15 cellular contexts compared by ENCODE assay signal in genomic region chr5:117889592-117889991, GRCh38.
DNase-seq lines count a peak whose midpoint lies in the region; ATAC-seq and TF ChIP-seq lines count a peak whose summit lies in the region.
"Had no signal": no experiment of that assay in that cellular context is flagged by ENCODE, and none has a peak within 500 bp of the region (broad histone marks: within the 10 kb centered on the region; RNA-seq: fewer than 3 reads in every experiment).

No MANE protein-coding gene starts in this region.

- H3K9me3 ChIP-seq in mesenchymal stem cell (ENCODE audit: control insufficient read depth, low read length) (no peaks in the 10 kb centered on the region), endodermal cell (ENCODE audit: control insufficient read depth, low read length) (no peaks in the 10 kb centered on the region)
- H3K9me3 ChIP-seq: uterus had no signal

- DNase-seq in GDM1 (lab: John Stamatoyannopoulos, UW) (peak; percentile 40), amniotic epithelial cell (ENCODE audit: low read depth) (peak; percentile 78), mesenchymal stem cell (peak; percentile 80), endodermal cell (no peak), endothelial cell (ENCODE audit: low spot score) (no peak), HK-2 (ENCODE audit: unreplicated experiment) (no peak)
- peak; percentile 33 for DNase-seq in Jurkat, Clone E6-1 (ENCODE audit: low read depth, low spot score)
- DNase-seq: CD4-positive, CD25-positive, alpha-beta regulatory T cell; erythroblast; NK-92 treated with Interleukin-12 subunit alpha and Interleukin-12 subunit beta, amount 100 ng/mL, for 24 hours; stimulated activated naive CD8-positive, alpha-beta T cell treated with anti-CD3 and anti-CD28 coated beads, Interleukin-15, Interleukin-2, amounts not matched to agents 100 U/mL and 50 U/mL, for 24 hours; uterus had no signal

- H3K4me1 ChIP-seq in mesenchymal stem cell (ENCODE audit: control insufficient read depth, insufficient read depth, low read depth, low read length) (no peaks in the 10 kb centered on the region), endodermal cell (ENCODE audit: control insufficient read depth, insufficient read depth, low read length) (no peaks in the 10 kb centered on the region)
- H3K4me1 ChIP-seq: uterus had no signal

- no peak for TF ChIP-seq CTCF in endodermal cell (conservative IDR thresholded peaks at IDR 0.05)
- no peak for TF ChIP-seq CTCF in endothelial cell (IDR thresholded peaks at IDR 0.05; ENCODE audit: unreplicated experiment)

- H3K9ac ChIP-seq in mesenchymal stem cell (ENCODE audit: low read length) (no peak overlapping the region), endodermal cell (ENCODE audit: extremely low read depth, low read length, poor library complexity, severe bottlenecking) (no peak overlapping the region)

- H4K8ac ChIP-seq in mesenchymal stem cell (ENCODE audit: low read length) = no peak overlapping the region

- H3K4me1 Mint-ChIP-seq in endodermal cell (no peaks in the 10 kb centered on the region), endothelial cell (ENCODE audit: unreplicated experiment) (no peaks in the 10 kb centered on the region)
- H3K4me1 Mint-ChIP-seq: activated naive CD4-positive, alpha-beta T cell treated with anti-CD3 and anti-CD28 coated beads, Interleukin-2, amount 50 U/mL, for 24 hours; CD4-positive, CD25-positive, alpha-beta regulatory T cell had no signal

- no peak overlapping the region for H3K27ac Mint-ChIP-seq in endodermal cell
- no peak overlapping the region for H3K27ac Mint-ChIP-seq in endothelial cell (ENCODE audit: unreplicated experiment)
- H3K27ac Mint-ChIP-seq: activated naive CD4-positive, alpha-beta T cell treated with anti-CD3 and anti-CD28 coated beads, Interleukin-2, amount 50 U/mL, for 24 hours had no signal

- H3K18ac ChIP-seq in mesenchymal stem cell (ENCODE audit: low read depth in 1 of 2, low read length in 2 of 2) = peak overlapping the region in 1 of 2 experiments; percentile 73

- no peak overlapping the region for H3K23ac ChIP-seq in mesenchymal stem cell (ENCODE audit: low read length in 2 of 2)

- H3K36me3 ChIP-seq in mesenchymal stem cell (ENCODE audit: control insufficient read depth in 1 of 2, insufficient read depth in 2 of 2, low read depth in 1 of 2, low read length in 2 of 2) (no peaks in the 10 kb centered on the region), endodermal cell (ENCODE audit: control insufficient read depth, insufficient read depth, low read length) (no peaks in the 10 kb centered on the region)
- H3K36me3 ChIP-seq: uterus had no signal

- H3K4me3 ChIP-seq in Jurkat, Clone E6-1 (ENCODE audit: low read length) = no peak overlapping the region
- H3K4me3 ChIP-seq in mesenchymal stem cell (ENCODE audit: insufficient read depth in 1 of 2, low read depth in 1 of 2, low read length in 2 of 2) = peak overlapping the region in 1 of 2 experiments; percentile 72
- no peak overlapping the region for H3K4me3 ChIP-seq in endodermal cell (ENCODE audit: low read length)
- H3K4me3 ChIP-seq: uterus had no signal

- no peak overlapping the region for H2AK5ac ChIP-seq in mesenchymal stem cell (ENCODE audit: low read length, severe bottlenecking)

- H3K27ac ChIP-seq in mesenchymal stem cell (ENCODE audit: low read length, poor library complexity, severe bottlenecking) (no peak overlapping the region), endodermal cell (ENCODE audit: low read depth, low read length) (no peak overlapping the region)
- H3K27ac ChIP-seq: HL-60, uterus had no signal

- no peak overlapping the region for H2BK12ac ChIP-seq in mesenchymal stem cell (ENCODE audit: low read length in 2 of 2)

- no peak overlapping the region for H2AFZ ChIP-seq in mesenchymal stem cell (ENCODE audit: low read depth, low read length)

- H3K36me3 Mint-ChIP-seq in endodermal cell (ENCODE audit: low read depth) (no peaks in the 10 kb centered on the region), endothelial cell (ENCODE audit: low read depth, unreplicated experiment) (no peaks in the 10 kb centered on the region)
- H3K36me3 Mint-ChIP-seq: activated naive CD4-positive, alpha-beta T cell treated with anti-CD3 and anti-CD28 coated beads, Interleukin-2, amount 50 U/mL, for 24 hours; CD4-positive, CD25-positive, alpha-beta regulatory T cell had no signal

- H3K9me3 Mint-ChIP-seq in endodermal cell (no peaks in the 10 kb centered on the region), endothelial cell (ENCODE audit: unreplicated experiment) (no peaks in the 10 kb centered on the region)
- H3K9me3 Mint-ChIP-seq: activated naive CD4-positive, alpha-beta T cell treated with anti-CD3 and anti-CD28 coated beads, Interleukin-2, amount 50 U/mL, for 24 hours had no signal

- no peak overlapping the region for H2BK15ac ChIP-seq in mesenchymal stem cell (ENCODE audit: low read depth, poor library complexity, severe bottlenecking)

- no peak overlapping the region for H2BK5ac ChIP-seq in mesenchymal stem cell (ENCODE audit: low read depth, low read length, poor library complexity, severe bottlenecking)

- H3K79me1 ChIP-seq in mesenchymal stem cell (replicated peaks; ENCODE audit: low read length, poor library complexity, severe bottlenecking) = no peaks in the 10 kb centered on the region

- no peak for ATAC-seq in HG03108 (IDR thresholded peaks at IDR 0.05; ENCODE audit: unreplicated experiment)
- ATAC-seq: stimulated activated naive CD8-positive, alpha-beta T cell treated with anti-CD3 and anti-CD28 coated beads, Interleukin-15, Interleukin-2, amounts not matched to agents 100 U/mL and 50 U/mL, for 24 hours had no signal

- no peak overlapping the region for H3K14ac ChIP-seq in mesenchymal stem cell (ENCODE audit: low read length in 2 of 2)

- no peak overlapping the region for H2BK120ac ChIP-seq in mesenchymal stem cell (ENCODE audit: low read depth, low read length)

- no peak overlapping the region for H4K91ac ChIP-seq in mesenchymal stem cell (ENCODE audit: low read length)

- H3K27me3 ChIP-seq in mesenchymal stem cell (ENCODE audit: control insufficient read depth in 1 of 2, insufficient read depth in 1 of 2, low read length in 2 of 2) (no peaks in the 10 kb centered on the region), endodermal cell (ENCODE audit: control insufficient read depth, insufficient read depth, low read length, poor library complexity, severe bottlenecking) (no peaks in the 10 kb centered on the region)
- H3K27me3 ChIP-seq: uterus had no signal

- no peak overlapping the region for H3K4ac ChIP-seq in mesenchymal stem cell (ENCODE audit: low read depth in 1 of 2, low read length in 2 of 2)

- H3K27me3 Mint-ChIP-seq in endodermal cell (ENCODE audit: insufficient read depth) (no peaks in the 10 kb centered on the region), endothelial cell (ENCODE audit: unreplicated experiment) (no peaks in the 10 kb centered on the region)
- H3K27me3 Mint-ChIP-seq: activated naive CD4-positive, alpha-beta T cell treated with anti-CD3 and anti-CD28 coated beads, Interleukin-2, amount 50 U/mL, for 24 hours; CD4-positive, CD25-positive, alpha-beta regulatory T cell had no signal

- H3K4me3 Mint-ChIP-seq in endodermal cell (no peak overlapping the region), endothelial cell (ENCODE audit: unreplicated experiment) (no peak overlapping the region)
- H3K4me3 Mint-ChIP-seq: activated naive CD4-positive, alpha-beta T cell treated with anti-CD3 and anti-CD28 coated beads, Interleukin-2, amount 50 U/mL, for 24 hours had no signal

- no peak overlapping the region for H3K4me2 ChIP-seq in mesenchymal stem cell (ENCODE audit: low read length, poor library complexity, severe bottlenecking)

Comparison
In these comparisons a context has a peak if more than half of its experiments do, and no peak if none do; other contexts are left out.
1. DNase-seq: peak in GDM1 (single experiment), Jurkat, Clone E6-1 (single experiment), amniotic epithelial cell (single experiment) and mesenchymal stem cell (single experiment); none in endodermal cell (single experiment), endothelial cell (single experiment) and HK-2 (single experiment).